Comparison of ENCODE assay signal across 8 cellular contexts in the genomic region with DNA sequence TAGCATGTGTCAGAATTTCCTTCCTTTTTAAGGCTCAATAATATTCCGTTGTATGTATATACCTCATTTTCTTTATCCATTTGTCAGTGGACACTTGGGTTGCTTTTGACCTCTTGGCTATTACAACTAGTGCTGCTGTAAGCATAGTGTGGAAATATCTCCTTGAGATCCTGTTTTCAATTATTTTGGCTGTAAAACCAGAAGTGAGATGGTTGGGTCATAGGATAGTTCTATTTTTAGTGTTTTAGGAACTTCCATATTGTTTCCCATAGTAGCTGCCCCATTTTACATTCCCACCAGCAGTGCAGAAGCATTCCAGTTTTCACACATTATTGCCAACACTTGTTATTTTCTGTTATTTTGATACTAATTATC.
A peak's percentile ranks its signal among the peaks of the same experiment; 100 is the strongest.
DNase-seq lines count a peak whose midpoint lies in the region; ATAC-seq and TF ChIP-seq lines count a peak whose summit lies in the region.

No MANE protein-coding gene starts in this region.

- H3K27me3 ChIP-seq in gastroesophageal sphincter (no peaks in the 10 kb centered on the region), suprapubic skin (no peaks in the 10 kb centered on the region)

- H3K36me3 ChIP-seq in OCI-LY7 (ENCODE audit: insufficient read depth, low read length) = no peaks in the 10 kb centered on the region
- H3K36me3 ChIP-seq in gastroesophageal sphincter = no peaks in the 10 kb centered on the region
- no peaks in the 10 kb centered on the region for H3K36me3 ChIP-seq in suprapubic skin

- 85% methylated on average over 1 of the region's 1 CpG; no CpG with 5 or more reads in 1 of the 2 donors for WGBS in gastroesophageal sphincter (ENCODE audit: low coverage in 1 of 2), 2 donors
- WGBS in suprapubic skin = 84% methylated on average over 1 of the region's 1 CpG

- TF ChIP-seq EP300 in gastroesophageal sphincter (IDR thresholded peaks at IDR 0.05) (no peak), suprapubic skin (IDR thresholded peaks at IDR 0.05) (no peak)

- H3K27ac ChIP-seq in OCI-LY7 (ENCODE audit: low read depth, low read length, poor library complexity, severe bottlenecking) (no peak overlapping the region), gastroesophageal sphincter (no peak overlapping the region), suprapubic skin (no peak overlapping the region)

- H3K4me3 Mint-ChIP-seq in stimulated activated naive CD8-positive, alpha-beta T cell treated with anti-CD3 and anti-CD28 coated beads, Interleukin-15, Interleukin-2, amounts not matched to agents 100 ng/mL and 50 ng/mL, for 24 hours = peak overlapping the region; percentile 63

- TF ChIP-seq POLR2A in gastroesophageal sphincter (IDR thresholded peaks at IDR 0.05) = no peak
- no peak for TF ChIP-seq POLR2A in suprapubic skin (IDR thresholded peaks at IDR 0.05)
- TF ChIP-seq POLR2A in erythroblast (IDR thresholded peaks at IDR 0.05; ENCODE audit: low read length) = no peak

- no peaks in the 10 kb centered on the region for H3K9me2 ChIP-seq in OCI-LY7 (ENCODE audit: insufficient read depth, low read length)

- TF ChIP-seq CTCF in OCI-LY7 (conservative IDR thresholded peaks at IDR 0.05; ENCODE audit: low read length) (no peak), gastroesophageal sphincter (IDR thresholded peaks at IDR 0.05) (no peak), suprapubic skin (IDR thresholded peaks at IDR 0.05) (no peak)

- ATAC-seq in stimulated activated naive CD8-positive, alpha-beta T cell treated with anti-CD3 and anti-CD28 coated beads, Interleukin-15, Interleukin-2, amounts not matched to agents 100 U/mL and 50 U/mL, for 24 hours = no peak
- peak; percentile 31 for ATAC-seq in gastroesophageal sphincter

- H3K36me3 Mint-ChIP-seq in stimulated activated naive CD8-positive, alpha-beta T cell treated with anti-CD3 and anti-CD28 coated beads, Interleukin-15, Interleukin-2, amounts not matched to agents 100 ng/mL and 50 ng/mL, for 24 hours (ENCODE audit: low read depth) = no peaks in the 10 kb centered on the region

- H3K4me1 ChIP-seq in OCI-LY7 (ENCODE audit: insufficient read depth, low read length, poor library complexity, severe bottlenecking) = peaks cover 16% of the 10 kb centered on the region
- no peaks in the 10 kb centered on the region for H3K4me1 ChIP-seq in gastroesophageal sphincter
- H3K4me1 ChIP-seq in suprapubic skin = peaks cover 2% of the 10 kb centered on the region

- no peaks in the 10 kb centered on the region for H3K79me2 ChIP-seq in OCI-LY7 (ENCODE audit: insufficient read depth, low read depth, low read length)

- no peaks in the 10 kb centered on the region for H3K9me3 ChIP-seq in OCI-LY7 (ENCODE audit: low read length)
- no peaks in the 10 kb centered on the region for H3K9me3 ChIP-seq in gastroesophageal sphincter
- no peaks in the 10 kb centered on the region for H3K9me3 ChIP-seq in suprapubic skin

- intact Hi-C loops in OCI-LY7 (cut with micrococcal nuclease; ENCODE audit: unreplicated experiment) = no loop called here

- H4K20me1 ChIP-seq in OCI-LY7 (ENCODE audit: insufficient read depth, low read length) = no peaks in the 10 kb centered on the region

- no peaks in the 10 kb centered on the region for H3K9me3 Mint-ChIP-seq in stimulated activated naive CD8-positive, alpha-beta T cell treated with anti-CD3 and anti-CD28 coated beads, Interleukin-15, Interleukin-2, amounts not matched to agents 100 ng/mL and 50 ng/mL, for 24 hours

- H2AFZ ChIP-seq in OCI-LY7 (ENCODE audit: low read length) = peak overlapping the region; percentile 27; the same call in 1 of the 2 replicates

- H3K4me3 ChIP-seq in OCI-LY7 (ENCODE audit: low read depth, low read length, poor library complexity, severe bottlenecking) (no peak overlapping the region), gastroesophageal sphincter (no peak overlapping the region), suprapubic skin (no peak overlapping the region)

- H3K27me3 Mint-ChIP-seq in stimulated activated naive CD8-positive, alpha-beta T cell treated with anti-CD3 and anti-CD28 coated beads, Interleukin-15, Interleukin-2, amounts not matched to agents 100 ng/mL and 50 ng/mL, for 24 hours = peaks cover 21% of the 10 kb centered on the region

- CTCF ChIA-PET in OCI-LY7 (lab: Charles Lee; ENCODE audit: unreplicated experiment) = no interaction called here

- H3K27ac Mint-ChIP-seq in stimulated activated naive CD8-positive, alpha-beta T cell treated with anti-CD3 and anti-CD28 coated beads, Interleukin-15, Interleukin-2, amounts not matched to agents 100 ng/mL and 50 ng/mL, for 24 hours = no peak overlapping the region

- DNase-seq in stimulated activated naive CD8-positive, alpha-beta T cell treated with anti-CD3 and anti-CD28 coated beads, Interleukin-15, Interleukin-2, amounts not matched to agents 100 U/mL and 50 U/mL, for 24 hours = no peak
- DNase-seq in OCI-LY7 (ENCODE audit: low spot score) = no peak
- DNase-seq in suprapubic skin (ENCODE audit: low spot score in 2 of 2) = no peak
- DNase-seq in DMS53 (lab: John Stamatoyannopoulos, UW) = no peak
- DNase-seq in COLO668 (lab: John Stamatoyannopoulos, UW; ENCODE audit: unreplicated experiment) = no peak
- no peak for DNase-seq in erythroblast (lab: John Stamatoyannopoulos, UW)

- BruUV-seq in OCI-LY7 (replicated peaks; lab: Mats Ljungman, UMichigan) = no TSS peak

- POLR2A ChIA-PET in OCI-LY7 (lab: Charles Lee) = interaction anchor here (1.0 kb wide), 1 partner anchor 17 kb away, joined by 3 read pairs; no protein-coding TSS in a partner anchor

- peak overlapping the region; percentile 42 for H3K4me2 ChIP-seq in OCI-LY7 (ENCODE audit: low read length)

- peaks cover 29% of the 10 kb centered on the region for H3K4me1 Mint-ChIP-seq in stimulated activated naive CD8-positive, alpha-beta T cell treated with anti-CD3 and anti-CD28 coated beads, Interleukin-15, Interleukin-2, amounts not matched to agents 100 ng/mL and 50 ng/mL, for 24 hours (ENCODE audit: low read depth)
